ENCODE assay signal across 9 cellular contexts in genomic region chr1:34885405-34886247, GRCh38. TPM values are rescaled to one million over a fixed set of nuclear protein-coding genes. Genes with fewer than 3 reads are reported as not detected.
DNase-seq lines count a peak whose midpoint lies in the region; ATAC-seq lines count a peak whose summit lies in the region.
"Had no signal": no experiment of that assay in that cellular context is flagged by ENCODE, and none has a peak within 500 bp of the region (broad histone marks: within the 10 kb centered on the region; RNA-seq: fewer than 3 reads in every experiment).

No MANE protein-coding gene starts in this region.

- H3K36me3 Mint-ChIP-seq in CD4-positive, alpha-beta memory T cell = no peaks in the 10 kb centered on the region

- H2AK5ac ChIP-seq in mesendoderm (ENCODE audit: low read length) = no peak overlapping the region

- WGBS in mesendoderm (ENCODE audit: extremely low coverage, insufficient coverage, low lambda C conversion rate) = no CpG with 5 or more reads among the region's 80 CpGs

- H3K79me2 ChIP-seq in mesendoderm (ENCODE audit: control insufficient read depth, insufficient read depth, low read length) = no peaks in the 10 kb centered on the region

- H3K9me3 Mint-ChIP-seq in CD4-positive, alpha-beta memory T cell = peaks cover 0 to 7% (median 0%) of the 10 kb centered on the region in 8 donors

- peaks cover 20% of the 10 kb centered on the region for H3K27me3 ChIP-seq in CD4-positive, alpha-beta memory T cell (ENCODE audit: insufficient read depth, low read length)
- no peaks in the 10 kb centered on the region for H3K27me3 ChIP-seq in mesendoderm (ENCODE audit: insufficient read depth, low read length, poor library complexity)

- H4K5ac ChIP-seq in mesendoderm (ENCODE audit: low read length) = no peak overlapping the region

- no peak overlapping the region for H3K27ac Mint-ChIP-seq in CD4-positive, alpha-beta memory T cell

- H2BK15ac ChIP-seq in mesendoderm (replicated peaks; ENCODE audit: low read depth) = no peak overlapping the region

- H3K4me2 ChIP-seq in mesendoderm (ENCODE audit: low read length) = peak overlapping the region; percentile 69

- no peak overlapping the region for H3K18ac ChIP-seq in mesendoderm (ENCODE audit: low read length)

- peaks cover 16 to 30% of the 10 kb centered on the region in 2 donors for H3K27me3 Mint-ChIP-seq in CD4-positive, alpha-beta memory T cell

- no peak overlapping the region for H3K4ac ChIP-seq in mesendoderm (ENCODE audit: low read depth, low read length)

- H3K4me3 Mint-ChIP-seq in CD4-positive, alpha-beta memory T cell = peak overlapping the region; percentile 29 to 76 (median 62)

- H3K36me3 ChIP-seq in CD4-positive, alpha-beta memory T cell (ENCODE audit: insufficient read depth, low read length) = no peaks in the 10 kb centered on the region
- H3K36me3 ChIP-seq in mesendoderm (ENCODE audit: control insufficient read depth, insufficient read depth, low read length) = no peaks in the 10 kb centered on the region

- ATAC-seq in GM18498 (IDR thresholded peaks at IDR 0.05; ENCODE audit: unreplicated experiment) = no peak

- H3K56ac ChIP-seq in mesendoderm (ENCODE audit: low read length) = peak overlapping the region; percentile 73

- intact Hi-C loops in CD4-positive, alpha-beta memory T cell (cut with micrococcal nuclease) = no loop called here

- peaks cover 0 to 5% (median 2%) of the 10 kb centered on the region in 4 donors for H3K4me1 Mint-ChIP-seq in CD4-positive, alpha-beta memory T cell

- no peaks in the 10 kb centered on the region for H3K79me1 ChIP-seq in mesendoderm (ENCODE audit: low read length)

- H3K9me3 ChIP-seq in CD4-positive, alpha-beta memory T cell (ENCODE audit: control insufficient read depth in 1 of 2, low read length in 2 of 2) = no peaks in the 10 kb centered on the region

- no peak overlapping the region for H4K8ac ChIP-seq in mesendoderm (ENCODE audit: low read depth, low read length)

- POLR2A ChIA-PET in CD4-positive, alpha-beta memory T cell (lab: Charles Lee; ENCODE audit: partially characterized antibody) = interaction anchor here (1.6 kb wide), 1 partner anchor 19 kb away, joined by 7 read pairs; no protein-coding TSS in a partner anchor

- H3K4me1 ChIP-seq in CD4-positive, alpha-beta memory T cell (ENCODE audit: insufficient read depth, low read length) = peaks cover 9% of the 10 kb centered on the region
- no peaks in the 10 kb centered on the region for H3K4me1 ChIP-seq in mesendoderm (ENCODE audit: control insufficient read depth, low read depth, low read length)

- CTCF ChIA-PET in CD4-positive, alpha-beta memory T cell (lab: Charles Lee; ENCODE audit: partially characterized antibody) = no interaction called here

- no peak overlapping the region for H2BK120ac ChIP-seq in mesendoderm (ENCODE audit: low read depth, low read length)

- H3K23ac ChIP-seq in mesendoderm (ENCODE audit: low read length) = no peak overlapping the region

- H3K27ac ChIP-seq in CD4-positive, alpha-beta memory T cell (ENCODE audit: low read depth, low read length) = no peak overlapping the region
- H3K27ac ChIP-seq in mesendoderm (ENCODE audit: low read depth, low read length) = no peak overlapping the region
- H3K27ac ChIP-seq: epithelial cell of prostate had no signal

- H3K9ac ChIP-seq in mesendoderm (ENCODE audit: low read length) = peak overlapping the region; percentile 71

- H2BK5ac ChIP-seq in mesendoderm (ENCODE audit: low read length) = no peak overlapping the region

- H3K4me3 ChIP-seq in CD4-positive, alpha-beta memory T cell (ENCODE audit: low read length in 2 of 2) = peak overlapping the region in 1 of 2 donors; percentile 35
- H3K4me3 ChIP-seq in mesendoderm (ENCODE audit: low read length) = no peak overlapping the region

- DNase-seq in CD4-positive, alpha-beta memory T cell = peak; percentile 13 to 41 (median 18)
- DNase-seq in T-helper 22 cell (ENCODE audit: low read depth) = peak; percentile 10
- DNase-seq in central memory CD4-positive, alpha-beta T cell = peak; percentile 17
- peak; percentile 65 for DNase-seq in mesendoderm
- DNase-seq in stimulated activated naive CD4-positive, alpha-beta T cell treated with Interleukin-2 at 50 U/mL for 16 hours (lab: John Stamatoyannopoulos, UW) = peak; percentile 63
- DNase-seq in GM19240 (ENCODE audit: insufficient read length, low spot score) = no peak
- no peak for DNase-seq in superior temporal gyrus (ENCODE audit: extremely low spot score)

RNA-seq across cellular contexts. Expression of gene SMIM12, which starts 26.1 kb away (rescaled TPM):
- total RNA-seq in CD4-positive, alpha-beta memory T cell = 10 to 100 TPM; 32.0 to 35.5 TPM
- polyA plus RNA-seq in CD4-positive, alpha-beta memory T cell = 100 to 1,000 TPM in 1 of 2 donors, 10 to 100 TPM in 1; 76.1 to 146 TPM
- 21.5 TPM for polyA plus RNA-seq in mesendoderm (2013, experiment 1 of 2)
- polyA plus RNA-seq in mesendoderm (2013, experiment 2 of 2) = 21.9 TPM

RNA-seq across cellular contexts. Expression of gene DLGAP3, which starts 43.8 kb away (rescaled TPM):
- 1 to 10 TPM; 1.5 TPM for total RNA-seq in CD4-positive, alpha-beta memory T cell
- polyA plus RNA-seq in CD4-positive, alpha-beta memory T cell = under 1 TPM; 0.08 to 0.18 TPM
- 5.2 TPM for polyA plus RNA-seq in mesendoderm (2013, experiment 1 of 2)
- 5.2 TPM for polyA plus RNA-seq in mesendoderm (2013, experiment 2 of 2)

Comparison
In these comparisons a context has a peak if more than half of its experiments do, and no peak if none do; other contexts are left out.
1. DNase-seq: peak in CD4-positive, alpha-beta memory T cell (5 of 5), T-helper 22 cell (single experiment), central memory CD4-positive, alpha-beta T cell (single experiment), mesendoderm (single experiment) and stimulated activated naive CD4-positive, alpha-beta T cell treated with Interleukin-2 at 50 U/mL for 16 hours (single experiment); none in GM19240 (single experiment) and superior temporal gyrus (single experiment).